Comparison of ENCODE assay signal across 1 cellular context in genomic region chr10:74384615-74385213, GRCh38.
TF ChIP-seq lines count a peak whose summit lies in the region.

No MANE protein-coding gene starts in this region.

TF ChIP-seq in HEK293, 187 proteins besides CTCF, POLR2A, EP300 and RAD21 (continued from another document):
- TF ChIP-seq ZNF140 (tag by site-specific recombination; IDR thresholded peaks at IDR 0.05) (no peak), ZNF513 (tag by site-specific recombination; IDR thresholded peaks at IDR 0.05) (no peak), PATZ1 (tag by site-specific recombination; IDR thresholded peaks at IDR 0.05) (no peak)
